Comparison of ENCODE assay signal across 8 cellular contexts in the genomic region with DNA sequence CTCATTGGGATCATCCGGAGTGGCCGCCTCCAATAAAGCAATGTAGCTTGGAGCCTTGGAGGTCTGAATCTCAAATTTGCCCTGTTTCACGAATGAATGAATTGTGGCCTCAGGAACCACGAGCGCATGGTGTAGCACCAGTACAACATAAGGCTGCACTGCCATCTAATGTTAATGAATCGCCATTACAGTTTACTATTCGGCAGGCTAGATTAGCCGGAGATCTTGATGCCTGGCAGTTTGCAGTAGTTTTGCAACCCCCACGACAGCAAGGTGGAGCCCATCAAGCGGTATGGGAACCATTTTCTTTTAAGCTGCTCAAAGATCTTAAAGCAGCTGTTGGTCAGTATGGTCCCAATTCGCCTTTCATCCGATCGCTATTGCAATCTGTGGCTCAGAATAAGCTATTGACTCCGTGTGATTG. TPM values are rescaled to one million over a fixed set of nuclear protein-coding genes. Genes with fewer than 3 reads are reported as not detected.
A peak's percentile ranks its signal among the peaks of the same experiment; 100 is the strongest.
DNase-seq lines count a peak whose midpoint lies in the region; ATAC-seq, FAIRE-seq and TF ChIP-seq lines count a peak whose summit lies in the region.

No MANE protein-coding gene starts in this region.

- peak; percentile 100 for FAIRE-seq in GM12892 (lab: Jason Lieb, UNC)

- H3K36me3 ChIP-seq in breast epithelium: no peaks in the 10 kb centered on the region

- DNase-seq in AG08395 (ENCODE audit: low spot score): peak; percentile 86
- DNase-seq in GM12892 (ENCODE audit: insufficient read length): peak; percentile 53
- DNase-seq in NCI-H1694 treated with DMSO at 0.1 percent for 48 hours (lab: John Stamatoyannopoulos, UW): peak; percentile 94
- DNase-seq in T-helper 1 cell: peak in 4 of 5 donors; percentile 15 to 66 (median 42)
- DNase-seq in breast epithelium (ENCODE audit: low spot score in 2 of 2): no peak
- DNase-seq in skeletal muscle cell (ENCODE audit: low read depth): peak; percentile 46

- TF ChIP-seq CTCF in breast epithelium (IDR thresholded peaks at IDR 0.05): peak; percentile 60 to 78 (median 78)

- intact Hi-C loops in breast epithelium (cut with DNase I; ENCODE audit: low total_unique reads): no loop called here

- TF ChIP-seq POLR2A in GM12892 (IDR thresholded peaks at IDR 0.05; ENCODE audit: low read depth, low read length) (no peak), breast epithelium (IDR thresholded peaks at IDR 0.05) (no peak)

- no peak for ATAC-seq in GM18520 (IDR thresholded peaks at IDR 0.05; ENCODE audit: unreplicated experiment)

- H3K27ac ChIP-seq in breast epithelium: no peak overlapping the region

- H3K4me1 ChIP-seq in breast epithelium: no peaks in the 10 kb centered on the region

- H3K9me3 ChIP-seq in breast epithelium (no peaks in the 10 kb centered on the region), iPS-18c (ENCODE audit: control insufficient read depth, insufficient read depth, low read length) (no peaks in the 10 kb centered on the region)

- H3K27me3 ChIP-seq in breast epithelium: peaks cover 0 to 28% of the 10 kb centered on the region in 2 donors

- H3K4me3 ChIP-seq in breast epithelium (no peak overlapping the region), iPS-18c (ENCODE audit: insufficient read depth, low read depth, low read length) (peak overlapping the region; percentile 15; the same call in 1 of the 2 replicates), skeletal muscle cell (ENCODE audit: low read depth, low read length) (no peak overlapping the region)

RNA-seq across cellular contexts. Expression of a gene that starts 18.8 kb away (rescaled TPM):
- not detected for polyA plus RNA-seq in GM12892 (2012; ENCODE audit: missing spikeins)
- total RNA-seq in breast epithelium: 10 to 100 TPM in 2 of 3 donors, 1 to 10 TPM in 1; 3.3 to 38.3 (median 12.3) TPM

RNA-seq across cellular contexts. Expression of a gene that starts 29.8 kb away (rescaled TPM):
- polyA plus RNA-seq in GM12892 (2012; ENCODE audit: missing spikeins): not detected
- not detected for total RNA-seq in breast epithelium

RNA-seq across cellular contexts. Expression of a gene that starts 55.3 kb away (rescaled TPM):
- polyA plus RNA-seq in GM12892 (2012; ENCODE audit: missing spikeins): not detected
- total RNA-seq in breast epithelium: under 1 TPM in 1 of 3 donors, not detected in 2; 0.15 TPM

Comparison
In these comparisons a context has a peak if more than half of its experiments do, and no peak if none do; other contexts are left out.
1. DNase-seq: peak in AG08395 (single experiment), GM12892 (single experiment), NCI-H1694 treated with DMSO at 0.1 percent for 48 hours (single experiment), T-helper 1 cell (4 of 5) and skeletal muscle cell (single experiment); none in breast epithelium (0 of 2).